In genomic region chr10:15141136-15142067, GRCh38 we compare ENCODE assay signal across 8 cellular contexts. TPM values are rescaled to one million over a fixed set of nuclear protein-coding genes. Genes with fewer than 3 reads are reported as not detected.
A peak's percentile ranks its signal among the peaks of the same experiment; 100 is the strongest.
DNase-seq lines count a peak whose midpoint lies in the region; ATAC-seq and TF ChIP-seq lines count a peak whose summit lies in the region.

No MANE protein-coding gene starts in this region.

- 56 to 59% methylated on average over 16 of the region's 16 CpGs for WGBS in aorta, 2 donors

- H3K9ac ChIP-seq in Karpas-422 (ENCODE audit: low read length): no peak overlapping the region

- peak; percentile 95 for ATAC-seq in GM21447 (IDR thresholded peaks at IDR 0.05; ENCODE audit: unreplicated experiment)
- ATAC-seq in aorta (ENCODE audit: low FRiP score): no peak

- intact Hi-C loops in aorta (cut with DNase I): no loop called here

- H3K27me3 ChIP-seq in Karpas-422 (ENCODE audit: low read length): no peaks in the 10 kb centered on the region
- no peaks in the 10 kb centered on the region for H3K27me3 ChIP-seq in aorta (ENCODE audit: control insufficient read depth in 1 of 2, insufficient read depth in 2 of 2, low read length in 1 of 2)

- POLR2A ChIA-PET in GM10248 (lab: Yijun Ruan, JAX): no interaction called here

- no peak overlapping the region for H3K27ac ChIP-seq in Karpas-422 (ENCODE audit: low read length)
- H3K27ac ChIP-seq in aorta (ENCODE audit: low read depth in 1 of 2, low read length in 2 of 2): no peak overlapping the region

- no peak overlapping the region for H2AFZ ChIP-seq in Karpas-422 (ENCODE audit: low read length)

- no peaks in the 10 kb centered on the region for H3K79me2 ChIP-seq in Karpas-422 (ENCODE audit: low read length)

- H3K36me3 ChIP-seq in Karpas-422 (ENCODE audit: insufficient read depth, low read length): no peaks in the 10 kb centered on the region
- H3K36me3 ChIP-seq in aorta (ENCODE audit: control insufficient read depth in 1 of 2, insufficient read depth in 2 of 2, low read length in 1 of 2): no peaks in the 10 kb centered on the region

- H3K4me3 ChIP-seq in Karpas-422 (ENCODE audit: low read length) (no peak overlapping the region), aorta (ENCODE audit: low read length in 2 of 2) (no peak overlapping the region)

- no peak overlapping the region for H3K4me2 ChIP-seq in Karpas-422 (ENCODE audit: low read depth, low read length, poor library complexity, severe bottlenecking)

- no peaks in the 10 kb centered on the region for H3K9me3 ChIP-seq in Karpas-422 (ENCODE audit: low read length)
- no peaks in the 10 kb centered on the region for H3K9me3 ChIP-seq in aorta (ENCODE audit: control insufficient read depth, low read length)

- DNase-seq in GM10248 (ENCODE audit: extremely low spot score) (peak; percentile 61), Karpas-422 (peak; percentile 43), cerebellar cortex (ENCODE audit: low spot score) (peak; percentile 38), aorta (no peak), NCI-H1105 treated with DMSO at 0.1 percent for 48 hours (lab: John Stamatoyannopoulos, UW) (no peak), kidney glomerular epithelial cell (lab: John Stamatoyannopoulos, UW) (no peak), NCI-H1930 (lab: John Stamatoyannopoulos, UW) (no peak)

- no peak for TF ChIP-seq CTCF in GM10248 (IDR thresholded peaks at IDR 0.05; ENCODE audit: control extremely low read depth, extremely low read depth, low read depth, missing control alignments)

- CTCF ChIA-PET in GM10248 (lab: Yijun Ruan, JAX): interaction anchor here (1.0 to 3.9 kb wide), 6 partner anchors 10 to 35 kb away, joined by 3 to 19 read pairs (median 6); no protein-coding TSS in a partner anchor

- H3K9me2 ChIP-seq in Karpas-422 (replicated peaks; ENCODE audit: insufficient read depth, low read length): no peaks in the 10 kb centered on the region

- H3K4me1 ChIP-seq in Karpas-422 (ENCODE audit: low read length) (peaks cover 5% of the 10 kb centered on the region), aorta (ENCODE audit: control insufficient read depth in 1 of 2, insufficient read depth in 2 of 2, low read length in 2 of 2) (no peaks in the 10 kb centered on the region)

- no peaks in the 10 kb centered on the region for H4K20me1 ChIP-seq in Karpas-422 (ENCODE audit: insufficient read depth, low read depth, low read length)

RNA-seq across cellular contexts. Expression of gene NMT2, which starts 27.1 kb away (rescaled TPM):
- 1.6 and 2.6 TPM in 2 replicates for total RNA-seq in Karpas-422 (2014; rRNA removed; shearing (Covaris generic); ENCODE audit: low replicate concordance)
- 10 to 100 TPM; 11.9 to 20.4 TPM for total RNA-seq in aorta
- 10 to 100 TPM; 11.9 to 12.5 TPM for polyA plus RNA-seq in aorta

RNA-seq across cellular contexts. Expression of gene RPP38, which starts 44.2 kb away (rescaled TPM):
- total RNA-seq in Karpas-422 (2014; rRNA removed; shearing (Covaris generic); ENCODE audit: low replicate concordance): 18.0 and 24.3 TPM in 2 replicates
- total RNA-seq in aorta: 1 to 10 TPM; 8.2 to 9.0 TPM
- polyA plus RNA-seq in aorta: 10 to 100 TPM in 1 of 2 donors, 1 to 10 TPM in 1; 9.6 to 12.0 TPM

RNA-seq across cellular contexts. Expression of gene ACBD7, which starts 52.8 kb away (rescaled TPM):
- 0.63 and 1.3 TPM in 2 replicates for total RNA-seq in Karpas-422 (2014; rRNA removed; shearing (Covaris generic); ENCODE audit: low replicate concordance)
- total RNA-seq in aorta: not detected
- not detected for polyA plus RNA-seq in aorta

Comparison
In these comparisons a context has a peak if more than half of its experiments do, and no peak if none do; other contexts are left out.
1. DNase-seq: peak in GM10248 (single experiment), Karpas-422 (single experiment) and cerebellar cortex (single experiment); none in aorta (0 of 2), NCI-H1105 treated with DMSO at 0.1 percent for 48 hours (single experiment), kidney glomerular epithelial cell (single experiment) and NCI-H1930 (0 of 2).